Comparison of ENCODE assay signal across 1 cellular context in the genomic region with DNA sequence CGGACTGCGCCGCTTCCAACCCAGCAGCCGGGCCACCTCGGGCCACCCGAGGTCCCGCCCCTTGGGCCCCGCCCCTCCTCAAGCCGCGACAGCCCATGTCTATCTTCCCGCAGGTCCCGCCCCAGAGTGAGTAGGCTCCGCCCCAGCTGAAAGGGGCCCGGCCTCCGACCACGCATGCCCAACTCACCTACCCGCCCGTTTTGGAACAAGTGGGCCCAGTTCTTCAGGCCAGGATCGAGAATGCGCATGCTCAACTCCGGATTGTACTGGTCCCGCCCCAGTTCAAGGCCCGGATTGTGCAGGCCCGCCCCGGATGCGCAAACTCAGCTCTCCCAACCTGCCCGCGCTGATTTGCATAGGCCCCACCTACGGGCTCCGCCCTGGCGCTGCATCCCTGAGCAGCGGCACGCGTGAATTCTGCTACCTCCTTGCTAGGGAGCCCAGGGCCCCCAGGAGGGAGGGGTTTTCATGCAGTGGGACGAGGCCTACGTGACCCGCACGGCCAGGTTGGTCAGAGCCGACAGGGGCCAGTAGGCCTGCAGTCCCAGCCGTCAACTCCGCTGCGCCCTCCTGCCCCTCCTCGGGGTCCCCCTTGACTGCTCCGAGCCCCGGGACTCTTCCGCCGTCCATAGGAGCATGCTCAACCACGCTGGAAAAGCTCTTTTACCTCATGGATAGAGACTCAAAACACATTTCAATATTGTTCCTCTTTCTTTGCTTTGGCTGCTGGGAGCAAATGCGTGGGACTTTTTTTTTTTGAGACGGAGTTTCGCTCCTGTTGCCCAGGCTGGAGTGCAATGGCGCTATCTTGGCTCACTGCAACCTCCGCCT.
TF ChIP-seq lines count a peak whose summit lies in the region.

Gene PFKFB4 (minus strand): TSS at position 8 of the 831 bp plus-strand sequence. CDS start 26 bp downstream, outside the sequence.

TF ChIP-seq in HepG2, 621 proteins besides CTCF, POLR2A, EP300 and RAD21 (continued from another document and continues in another):
- TF ChIP-seq, protein P1, sequence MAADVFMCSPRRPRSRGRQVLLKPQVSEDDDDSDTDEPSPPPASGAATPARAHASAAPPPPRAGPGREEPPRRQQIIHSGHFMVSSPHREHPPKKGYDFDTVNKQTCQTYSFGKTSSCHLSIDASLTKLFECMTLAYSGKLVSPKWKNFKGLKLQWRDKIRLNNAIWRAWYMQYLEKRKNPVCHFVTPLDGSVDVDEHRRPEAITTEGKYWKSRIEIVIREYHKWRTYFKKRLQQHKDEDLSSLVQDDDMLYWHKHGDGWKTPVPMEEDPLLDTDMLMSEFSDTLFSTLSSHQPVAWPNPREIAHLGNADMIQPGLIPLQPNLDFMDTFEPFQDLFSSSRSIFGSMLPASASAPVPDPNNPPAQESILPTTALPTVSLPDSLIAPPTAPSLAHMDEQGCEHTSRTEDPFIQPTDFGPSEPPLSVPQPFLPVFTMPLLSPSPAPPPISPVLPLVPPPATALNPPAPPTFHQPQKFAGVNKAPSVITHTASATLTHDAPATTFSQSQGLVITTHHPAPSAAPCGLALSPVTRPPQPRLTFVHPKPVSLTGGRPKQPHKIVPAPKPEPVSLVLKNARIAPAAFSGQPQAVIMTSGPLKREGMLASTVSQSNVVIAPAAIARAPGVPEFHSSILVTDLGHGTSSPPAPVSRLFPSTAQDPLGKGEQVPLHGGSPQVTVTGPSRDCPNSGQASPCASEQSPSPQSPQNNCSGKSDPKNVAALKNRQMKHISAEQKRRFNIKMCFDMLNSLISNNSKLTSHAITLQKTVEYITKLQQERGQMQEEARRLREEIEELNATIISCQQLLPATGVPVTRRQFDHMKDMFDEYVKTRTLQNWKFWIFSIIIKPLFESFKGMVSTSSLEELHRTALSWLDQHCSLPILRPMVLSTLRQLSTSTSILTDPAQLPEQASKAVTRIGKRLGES (CRISPR knock-in tag; IDR thresholded peaks at IDR 0.05; ENCODE audit: borderline replicate concordance) = no peak
- TF ChIP-seq ZNF547 (CRISPR knock-in tag; IDR thresholded peaks at IDR 0.05) (no peak), SAP130 (CRISPR knock-in tag; IDR thresholded peaks at IDR 0.05; ENCODE audit: low read depth) (peak; percentile 82), KDM3A (CRISPR knock-in tag; IDR thresholded peaks at IDR 0.05; ENCODE audit: low read depth) (peak; percentile 60), ZBTB4 (CRISPR knock-in tag; IDR thresholded peaks at IDR 0.05; ENCODE audit: borderline replicate concordance) (peak; percentile 39; the same call in 1 of the 2 replicates), ZNF652 (CRISPR knock-in tag; IDR thresholded peaks at IDR 0.05; ENCODE audit: borderline replicate concordance, low read depth) (peak; percentile 55; the same call in 1 of the 2 replicates), TOPORS (CRISPR knock-in tag; IDR thresholded peaks at IDR 0.05) (no peak), MIXL1 (CRISPR knock-in tag; IDR thresholded peaks at IDR 0.05) (peak; percentile 84; the same call in 1 of the 2 replicates), NFE2L2 (IDR thresholded peaks at IDR 0.05; ENCODE audit: low read length) (no peak), ZNF264 (CRISPR knock-in tag; IDR thresholded peaks at IDR 0.05) (peak; percentile 36), SOX5 (CRISPR knock-in tag; IDR thresholded peaks at IDR 0.05; ENCODE audit: borderline replicate concordance) (peak; percentile 70; the same call in 1 of the 2 replicates), FOXK1 (CRISPR knock-in tag; IDR thresholded peaks at IDR 0.05; ENCODE audit: borderline replicate concordance, low read depth) (peak; percentile 57; the same call in 1 of the 2 replicates), GATA4 (IDR thresholded peaks at IDR 0.05; ENCODE audit: borderline replicate concordance, low read depth) (peak; percentile 62; the same call in 1 of the 2 replicates), ZNF549 (CRISPR knock-in tag; IDR thresholded peaks at IDR 0.05) (no peak), FOXM1 (CRISPR knock-in tag; IDR thresholded peaks at IDR 0.05) (no peak), ZNF24 (IDR thresholded peaks at IDR 0.05) (no peak), ZNF496 (CRISPR knock-in tag; IDR thresholded peaks at IDR 0.05; ENCODE audit: insufficient replicate concordance) (no peak), KLF12 (CRISPR knock-in tag; IDR thresholded peaks at IDR 0.05; ENCODE audit: borderline replicate concordance) (no peak), ZNF343 (CRISPR knock-in tag; IDR thresholded peaks at IDR 0.05) (no peak; the same call in 1 of the 2 replicates), MAFG (CRISPR knock-in tag; IDR thresholded peaks at IDR 0.05) (no peak), ZNF33B (CRISPR knock-in tag; IDR thresholded peaks at IDR 0.05) (no peak), ZBTB3 (CRISPR knock-in tag; IDR thresholded peaks at IDR 0.05; ENCODE audit: borderline replicate concordance, low read depth) (peak; percentile 76; the same call in 1 of the 2 replicates), HIVEP1 (CRISPR knock-in tag; IDR thresholded peaks at IDR 0.05) (peak; percentile 68), REL (CRISPR knock-in tag; conservative IDR thresholded peaks at IDR 0.05) (no peak), MATR3 (CRISPR knock-in tag; IDR thresholded peaks at IDR 0.05) (no peak), ZNF431 (CRISPR knock-in tag; IDR thresholded peaks at IDR 0.05; ENCODE audit: borderline replicate concordance, low read depth) (0 out of 2 replicates have a peak, but pooled peaks have one; percentile 21), ZNF709 (CRISPR knock-in tag; IDR thresholded peaks at IDR 0.05) (peak; percentile 63; the same call in 1 of the 2 replicates), ZNF713 (CRISPR knock-in tag; IDR thresholded peaks at IDR 0.05) (no peak), RAD51 (IDR thresholded peaks at IDR 0.05; ENCODE audit: borderline replicate concordance) (no peak), PPARG (CRISPR knock-in tag; conservative IDR thresholded peaks at IDR 0.05) (peak; percentile 79), TAF15 (IDR thresholded peaks at IDR 0.05; ENCODE audit: low read depth, low read length, poor library complexity, severe bottlenecking) (peak; percentile 46), THAP7 (CRISPR knock-in tag; IDR thresholded peaks at IDR 0.05) (0 out of 2 replicates have a peak, but pooled peaks have one; percentile 74), ZNF446 (CRISPR knock-in tag; IDR thresholded peaks at IDR 0.05) (no peak), ZNF761 (CRISPR knock-in tag; conservative IDR thresholded peaks at IDR 0.05) (0 out of 2 replicates have a peak, but pooled peaks have one; percentile 51), SUZ12 (IDR thresholded peaks at IDR 0.05; ENCODE audit: low read depth, low read length) (no peak), ZNF10 (CRISPR knock-in tag; IDR thresholded peaks at IDR 0.05; ENCODE audit: borderline replicate concordance, low read depth) (no peak), GTF3A (CRISPR knock-in tag; conservative IDR thresholded peaks at IDR 0.05) (no peak), MAFK (conservative IDR thresholded peaks at IDR 0.05 in 1 of 2, IDR thresholded peaks at IDR 0.05 in 1 of 2; ENCODE audit: low read length in 2 of 2) (no peak)
- TF ChIP-seq, protein P2, sequence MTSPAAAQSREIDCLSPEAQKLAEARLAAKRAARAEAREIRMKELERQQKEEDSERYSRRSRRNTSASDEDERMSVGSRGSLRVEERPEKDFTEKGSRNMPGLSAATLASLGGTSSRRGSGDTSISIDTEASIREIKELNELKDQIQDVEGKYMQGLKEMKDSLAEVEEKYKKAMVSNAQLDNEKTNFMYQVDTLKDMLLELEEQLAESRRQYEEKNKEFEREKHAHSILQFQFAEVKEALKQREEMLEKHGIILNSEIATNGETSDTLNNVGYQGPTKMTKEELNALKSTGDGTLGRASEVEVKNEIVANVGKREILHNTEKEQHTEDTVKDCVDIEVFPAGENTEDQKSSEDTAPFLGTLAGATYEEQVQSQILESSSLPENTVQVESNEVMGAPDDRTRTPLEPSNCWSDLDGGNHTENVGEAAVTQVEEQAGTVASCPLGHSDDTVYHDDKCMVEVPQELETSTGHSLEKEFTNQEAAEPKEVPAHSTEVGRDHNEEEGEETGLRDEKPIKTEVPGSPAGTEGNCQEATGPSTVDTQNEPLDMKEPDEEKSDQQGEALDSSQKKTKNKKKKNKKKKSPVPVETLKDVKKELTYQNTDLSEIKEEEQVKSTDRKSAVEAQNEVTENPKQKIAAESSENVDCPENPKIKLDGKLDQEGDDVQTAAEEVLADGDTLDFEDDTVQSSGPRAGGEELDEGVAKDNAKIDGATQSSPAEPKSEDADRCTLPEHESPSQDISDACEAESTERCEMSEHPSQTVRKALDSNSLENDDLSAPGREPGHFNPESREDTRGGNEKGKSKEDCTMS (CRISPR knock-in tag; conservative IDR thresholded peaks at IDR 0.05) = no peak
- TF ChIP-seq, protein P3, sequence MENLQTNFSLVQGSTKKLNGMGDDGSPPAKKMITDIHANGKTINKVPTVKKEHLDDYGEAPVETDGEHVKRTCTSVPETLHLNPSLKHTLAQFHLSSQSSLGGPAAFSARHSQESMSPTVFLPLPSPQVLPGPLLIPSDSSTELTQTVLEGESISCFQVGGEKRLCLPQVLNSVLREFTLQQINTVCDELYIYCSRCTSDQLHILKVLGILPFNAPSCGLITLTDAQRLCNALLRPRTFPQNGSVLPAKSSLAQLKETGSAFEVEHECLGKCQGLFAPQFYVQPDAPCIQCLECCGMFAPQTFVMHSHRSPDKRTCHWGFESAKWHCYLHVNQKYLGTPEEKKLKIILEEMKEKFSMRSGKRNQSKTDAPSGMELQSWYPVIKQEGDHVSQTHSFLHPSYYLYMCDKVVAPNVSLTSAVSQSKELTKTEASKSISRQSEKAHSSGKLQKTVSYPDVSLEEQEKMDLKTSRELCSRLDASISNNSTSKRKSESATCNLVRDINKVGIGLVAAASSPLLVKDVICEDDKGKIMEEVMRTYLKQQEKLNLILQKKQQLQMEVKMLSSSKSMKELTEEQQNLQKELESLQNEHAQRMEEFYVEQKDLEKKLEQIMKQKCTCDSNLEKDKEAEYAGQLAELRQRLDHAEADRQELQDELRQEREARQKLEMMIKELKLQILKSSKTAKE (CRISPR knock-in tag; IDR thresholded peaks at IDR 0.05; ENCODE audit: borderline replicate concordance) = peak; percentile 70; the same call in 1 of the 2 replicates
- TF ChIP-seq, protein P4, sequence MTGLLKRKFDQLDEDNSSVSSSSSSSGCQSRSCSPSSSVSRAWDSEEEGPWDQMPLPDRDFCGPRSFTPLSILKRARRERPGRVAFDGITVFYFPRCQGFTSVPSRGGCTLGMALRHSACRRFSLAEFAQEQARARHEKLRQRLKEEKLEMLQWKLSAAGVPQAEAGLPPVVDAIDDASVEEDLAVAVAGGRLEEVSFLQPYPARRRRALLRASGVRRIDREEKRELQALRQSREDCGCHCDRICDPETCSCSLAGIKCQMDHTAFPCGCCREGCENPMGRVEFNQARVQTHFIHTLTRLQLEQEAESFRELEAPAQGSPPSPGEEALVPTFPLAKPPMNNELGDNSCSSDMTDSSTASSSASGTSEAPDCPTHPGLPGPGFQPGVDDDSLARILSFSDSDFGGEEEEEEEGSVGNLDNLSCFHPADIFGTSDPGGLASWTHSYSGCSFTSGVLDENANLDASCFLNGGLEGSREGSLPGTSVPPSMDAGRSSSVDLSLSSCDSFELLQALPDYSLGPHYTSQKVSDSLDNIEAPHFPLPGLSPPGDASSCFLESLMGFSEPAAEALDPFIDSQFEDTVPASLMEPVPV (CRISPR knock-in tag; IDR thresholded peaks at IDR 0.05) = peak; percentile 9; the same call in 1 of the 2 replicates
- TF ChIP-seq, protein P5, sequence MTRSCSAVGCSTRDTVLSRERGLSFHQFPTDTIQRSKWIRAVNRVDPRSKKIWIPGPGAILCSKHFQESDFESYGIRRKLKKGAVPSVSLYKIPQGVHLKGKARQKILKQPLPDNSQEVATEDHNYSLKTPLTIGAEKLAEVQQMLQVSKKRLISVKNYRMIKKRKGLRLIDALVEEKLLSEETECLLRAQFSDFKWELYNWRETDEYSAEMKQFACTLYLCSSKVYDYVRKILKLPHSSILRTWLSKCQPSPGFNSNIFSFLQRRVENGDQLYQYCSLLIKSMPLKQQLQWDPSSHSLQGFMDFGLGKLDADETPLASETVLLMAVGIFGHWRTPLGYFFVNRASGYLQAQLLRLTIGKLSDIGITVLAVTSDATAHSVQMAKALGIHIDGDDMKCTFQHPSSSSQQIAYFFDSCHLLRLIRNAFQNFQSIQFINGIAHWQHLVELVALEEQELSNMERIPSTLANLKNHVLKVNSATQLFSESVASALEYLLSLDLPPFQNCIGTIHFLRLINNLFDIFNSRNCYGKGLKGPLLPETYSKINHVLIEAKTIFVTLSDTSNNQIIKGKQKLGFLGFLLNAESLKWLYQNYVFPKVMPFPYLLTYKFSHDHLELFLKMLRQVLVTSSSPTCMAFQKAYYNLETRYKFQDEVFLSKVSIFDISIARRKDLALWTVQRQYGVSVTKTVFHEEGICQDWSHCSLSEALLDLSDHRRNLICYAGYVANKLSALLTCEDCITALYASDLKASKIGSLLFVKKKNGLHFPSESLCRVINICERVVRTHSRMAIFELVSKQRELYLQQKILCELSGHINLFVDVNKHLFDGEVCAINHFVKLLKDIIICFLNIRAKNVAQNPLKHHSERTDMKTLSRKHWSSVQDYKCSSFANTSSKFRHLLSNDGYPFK (CRISPR knock-in tag; IDR thresholded peaks at IDR 0.05; ENCODE audit: borderline replicate concordance) = no peak; the same call in 1 of the 2 replicates
